ENCODE assay signal across 32 cellular contexts in the genomic region with DNA sequence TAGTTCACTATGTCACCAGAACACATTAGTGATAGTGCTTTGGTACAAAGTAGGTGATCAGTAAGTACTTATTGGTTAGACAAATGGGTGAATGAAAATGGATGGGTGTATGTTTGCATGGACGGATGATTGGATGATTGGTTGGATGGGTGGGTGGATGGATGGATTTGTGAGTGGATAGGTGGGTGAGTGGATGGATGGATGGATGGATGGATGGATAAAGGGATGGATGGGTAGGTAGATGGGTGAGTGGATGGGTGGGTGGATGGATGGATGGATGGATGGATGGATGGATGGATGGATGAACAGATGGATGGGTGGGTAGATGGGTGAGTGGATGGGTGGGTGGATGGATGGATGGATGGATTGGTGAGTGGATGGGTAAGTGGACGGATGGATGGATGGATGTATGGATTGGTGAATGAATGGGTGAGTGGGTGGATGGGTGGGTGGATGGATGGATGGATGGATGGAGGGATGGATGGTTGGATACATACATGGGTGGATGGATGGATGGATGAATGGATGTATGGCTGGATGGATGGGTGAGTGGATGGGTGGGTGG.
"Had no signal": no experiment of that assay in that cellular context is flagged by ENCODE, and none has a peak within 500 bp of the region (broad histone marks: within the 10 kb centered on the region; RNA-seq: fewer than 3 reads in every experiment).

No MANE protein-coding gene starts in this region.

- H3K27me3 ChIP-seq: brain microvascular endothelial cell, esophagus muscularis mucosa, gastrocnemius medialis, heart left ventricle had no signal

- H3K27ac Mint-ChIP-seq: activated CD4-positive, alpha-beta memory T cell treated with anti-CD3 and anti-CD28 coated beads for 36 hours; activated CD4-positive, alpha-beta T cell treated with anti-CD3 and anti-CD28 coated beads for 36 hours; activated CD4-positive, alpha-beta T cell treated with anti-CD3 and anti-CD28 coated beads, Interleukin-2, amount 10 ng/mL, durations not matched to agents 24 days and 14 days; activated CD8-positive, alpha-beta memory T cell treated with anti-CD3 and anti-CD28 coated beads, Interleukin-2, amount 10 ng/mL, durations not matched to agents 7 days and 5 days; activated CD8-positive, alpha-beta T cell treated with anti-CD3 and anti-CD28 coated beads, Interleukin-2, amount 10 ng/mL, durations not matched to agents 7 days and 5 days; activated naive CD8-positive, alpha-beta T cell; activated T-helper 1 cell treated with anti-CD3 and anti-CD28 coated beads, Interleukin-12 subunit alpha, Interleukin-12 subunit beta, Interleukin-2, Interleukin-4 antibody, amounts not matched to agents 30 ng/mL and 10 ng/mL and 1 ng/mL, durations not matched to agents 14 hours and 24 hours and 36 hours; activated T-helper 2 cell treated with anti-CD3 and anti-CD28 coated beads, Interferon-gamma antibody, Interleukin-2, Interleukin-4, amounts not matched to agents 10 μg/mL and 5 μg/mL and 100 μg/mL, durations not matched to agents 14 hours and 24 hours and 36 hours; effector memory CD8-positive, alpha-beta T cell had no signal

- H3K36me3 ChIP-seq: brain microvascular endothelial cell, esophagus muscularis mucosa, gastrocnemius medialis, heart left ventricle had no signal

- H3K36me3 Mint-ChIP-seq: activated CD4-positive, alpha-beta memory T cell treated with anti-CD3 and anti-CD28 coated beads for 36 hours; activated CD8-positive, alpha-beta memory T cell treated with anti-CD3 and anti-CD28 coated beads, Interleukin-2, amount 10 ng/mL, durations not matched to agents 7 days and 5 days; activated naive CD8-positive, alpha-beta T cell had no signal

- H3K4me1 Mint-ChIP-seq: activated CD4-positive, alpha-beta T cell treated with anti-CD3 and anti-CD28 coated beads for 36 hours; activated CD4-positive, alpha-beta T cell treated with anti-CD3 and anti-CD28 coated beads, Interleukin-2, amount 10 ng/mL, durations not matched to agents 24 days and 14 days; activated CD8-positive, alpha-beta memory T cell treated with anti-CD3 and anti-CD28 coated beads, Interleukin-2, amount 10 ng/mL, durations not matched to agents 7 days and 5 days; central memory CD8-positive, alpha-beta T cell had no signal

- FAIRE-seq: astrocyte, bronchial epithelial cell had no signal

- H3K4me3 Mint-ChIP-seq: activated CD4-positive, alpha-beta memory T cell treated with anti-CD3 and anti-CD28 coated beads for 36 hours; activated CD4-positive, alpha-beta T cell treated with anti-CD3 and anti-CD28 coated beads for 36 hours; activated CD4-positive, alpha-beta T cell treated with anti-CD3 and anti-CD28 coated beads, Interleukin-2, amount 10 ng/mL, durations not matched to agents 24 days and 14 days; activated CD8-positive, alpha-beta memory T cell treated with anti-CD3 and anti-CD28 coated beads, Interleukin-2, amount 10 ng/mL, durations not matched to agents 7 days and 5 days; activated CD8-positive, alpha-beta T cell treated with anti-CD3 and anti-CD28 coated beads, Interleukin-2, amount 10 ng/mL, durations not matched to agents 7 days and 5 days; activated naive CD8-positive, alpha-beta T cell; activated T-helper 1 cell treated with anti-CD3 and anti-CD28 coated beads, Interleukin-12 subunit alpha, Interleukin-12 subunit beta, Interleukin-2, Interleukin-4 antibody, amounts not matched to agents 30 ng/mL and 10 ng/mL and 1 ng/mL, durations not matched to agents 14 hours and 24 hours and 36 hours; central memory CD8-positive, alpha-beta T cell; effector memory CD8-positive, alpha-beta T cell had no signal

- H3K4me3 ChIP-seq: esophagus muscularis mucosa, gastrocnemius medialis, heart left ventricle had no signal

- DNase-seq: activated CD4-positive, alpha-beta memory T cell treated with anti-CD3 and anti-CD28 coated beads for 36 hours; activated CD4-positive, alpha-beta T cell treated with anti-CD3 and anti-CD28 coated beads, Interleukin-2, amount 10 ng/mL, durations not matched to agents 24 days and 14 days; activated CD4-positive, CD25-positive, alpha-beta regulatory T cell; activated CD4-positive, CD25-positive, alpha-beta regulatory T cell treated with anti-CD3 and anti-CD28 coated beads, Interleukin-2, amount 50 U/mL, for 72 hours; activated CD8-positive, alpha-beta memory T cell treated with anti-CD3 and anti-CD28 coated beads, Interleukin-2, amount 10 ng/mL, durations not matched to agents 7 days and 5 days; activated CD8-positive, alpha-beta T cell treated with anti-CD3 and anti-CD28 coated beads, Interleukin-2, amount 10 ng/mL, durations not matched to agents 7 days and 5 days; activated gamma-delta T cell treated with Interleukin-2 at 50 U/mL for 16 hours; activated naive CD4-positive, alpha-beta T cell treated with anti-CD3 and anti-CD28 coated beads, Interleukin-2, amount 50 U/mL, for 16 hours; activated naive CD4-positive, alpha-beta T cell treated with Interleukin-2 at 50 U/mL for 16 hours; activated T-cell treated with anti-CD3 and anti-CD28 coated beads, Interleukin-2, amount 50 U/mL, for 1 hour; activated T-cell treated with anti-CD3 and anti-CD28 coated beads, Interleukin-2, amount 50 U/mL, for 48 hours; amniotic stem cell; anterior cingulate cortex; brain microvascular endothelial cell; cortex of kidney; dermis blood vessel endothelial cell; effector CD4-positive, alpha-beta T cell; effector memory CD8-positive, alpha-beta T cell; erythroblast; foreskin keratinocyte; gastrocnemius medialis; glutamatergic neuron; T-helper 2 cell had no signal

- H3K27ac ChIP-seq: brain microvascular endothelial cell, esophagus muscularis mucosa, foreskin keratinocyte, gastrocnemius medialis, heart left ventricle had no signal

- H3K4me1 ChIP-seq: gastrocnemius medialis had no signal

- ATAC-seq: activated CD4-positive, alpha-beta T cell treated with anti-CD3 and anti-CD28 coated beads for 36 hours; activated CD8-positive, alpha-beta memory T cell treated with anti-CD3 and anti-CD28 coated beads, Interleukin-2, amount 10 ng/mL, durations not matched to agents 7 days and 5 days; activated CD8-positive, alpha-beta T cell treated with anti-CD3 and anti-CD28 coated beads, Interleukin-2, amount 10 ng/mL, durations not matched to agents 7 days and 5 days; effector memory CD8-positive, alpha-beta T cell; foreskin keratinocyte; gastrocnemius medialis; heart left ventricle had no signal

- H3K9me3 Mint-ChIP-seq: activated T-helper 1 cell treated with anti-CD3 and anti-CD28 coated beads, Interleukin-12 subunit alpha, Interleukin-12 subunit beta, Interleukin-2, Interleukin-4 antibody, amounts not matched to agents 30 ng/mL and 10 ng/mL and 1 ng/mL, durations not matched to agents 14 hours and 24 hours and 36 hours; central memory CD8-positive, alpha-beta T cell; effector memory CD8-positive, alpha-beta T cell had no signal

- H3K9me3 ChIP-seq: esophagus muscularis mucosa, gastrocnemius medialis had no signal

- H3K27me3 Mint-ChIP-seq: activated CD4-positive, alpha-beta T cell treated with anti-CD3 and anti-CD28 coated beads, Interleukin-2, amount 10 ng/mL, durations not matched to agents 24 days and 14 days; activated CD8-positive, alpha-beta memory T cell treated with anti-CD3 and anti-CD28 coated beads, Interleukin-2, amount 10 ng/mL, durations not matched to agents 7 days and 5 days had no signal
